8 cellular contexts compared by ENCODE assay signal in genomic region chr2:177391822-177392372, GRCh38. TPM values are rescaled to one million over a fixed set of nuclear protein-coding genes. Genes with fewer than 3 reads are reported as not detected.
DNase-seq lines count a peak whose midpoint lies in the region; ATAC-seq and TF ChIP-seq lines count a peak whose summit lies in the region.

No MANE protein-coding gene starts in this region.

- H3K9me3 Mint-ChIP-seq in activated T-cell treated with anti-CD3 and anti-CD28 coated beads, Interleukin-2, amount 50 U/mL, for 72 hours = no peaks in the 10 kb centered on the region
- H3K9me3 Mint-ChIP-seq in type B pancreatic cell = no peaks in the 10 kb centered on the region

- intact Hi-C loops in lower leg skin (cut with DNase I; ENCODE audit: low total_unique reads) = loop anchor here (5.0 kb wide), 1 partner anchor 145 kb away; no protein-coding TSS in a partner anchor

- DNase-seq in activated T-cell treated with anti-CD3 and anti-CD28 coated beads, Interleukin-2, amount 50 U/mL, for 72 hours = no peak
- no peak for DNase-seq in activated T-cell treated with anti-CD3 and anti-CD28 coated beads, Interleukin-2, amount 50 U/mL, for 1 hour
- DNase-seq in adipocyte (ENCODE audit: low read depth) (peak; percentile 22), lower leg skin (ENCODE audit: low spot score in 2 of 2) (no peak), type B pancreatic cell (ENCODE audit: extremely low spot score, unreplicated experiment) (no peak), amygdala (lab: John Stamatoyannopoulos, UW) (no peak)

- no peaks in the 10 kb centered on the region for H3K27me3 ChIP-seq in adipocyte (replicated peaks; ENCODE audit: control insufficient read depth, insufficient read depth, low read length)

- H3K4me1 ChIP-seq in adipocyte (ENCODE audit: control insufficient read depth, insufficient read depth, low read length) = peaks cover 36% of the 10 kb centered on the region

- H3K9me3 ChIP-seq in adipocyte (ENCODE audit: control insufficient read depth, low read length) = no peaks in the 10 kb centered on the region

- TF ChIP-seq CTCF in lower leg skin (IDR thresholded peaks at IDR 0.05) (no peak), type B pancreatic cell (conservative IDR thresholded peaks at IDR 0.05) (no peak)

- H3K27me3 Mint-ChIP-seq in activated T-cell treated with anti-CD3 and anti-CD28 coated beads, Interleukin-2, amount 50 U/mL, for 72 hours (ENCODE audit: low read depth) = no peaks in the 10 kb centered on the region
- no peaks in the 10 kb centered on the region for H3K27me3 Mint-ChIP-seq in type B pancreatic cell

- peak overlapping the region; percentile 93 to 96 for H3K4me3 Mint-ChIP-seq in activated T-cell treated with anti-CD3 and anti-CD28 coated beads, Interleukin-2, amount 50 U/mL, for 72 hours
- H3K4me3 Mint-ChIP-seq in type B pancreatic cell = peak overlapping the region; percentile 93

- H3K27ac Mint-ChIP-seq in activated T-cell treated with anti-CD3 and anti-CD28 coated beads, Interleukin-2, amount 50 U/mL, for 72 hours = peak overlapping the region; percentile 97
- H3K27ac Mint-ChIP-seq in type B pancreatic cell = peak overlapping the region; percentile 32

- peak overlapping the region; percentile 90 for H3K9ac ChIP-seq in adipocyte (ENCODE audit: low read length)

- WGBS in lower leg skin, 2 donors = 56 to 57% methylated on average over 4 of the region's 4 CpGs

- H3K4me3 ChIP-seq in adipocyte (ENCODE audit: low read length) (peak overlapping the region; percentile 91), lower leg skin (ENCODE audit: low read depth, poor library complexity, severe bottlenecking) (peak overlapping the region; percentile 84)

- peaks cover 64% of the 10 kb centered on the region for H3K4me1 Mint-ChIP-seq in activated T-cell treated with anti-CD3 and anti-CD28 coated beads, Interleukin-2, amount 50 U/mL, for 72 hours (ENCODE audit: low read depth)
- H3K4me1 Mint-ChIP-seq in type B pancreatic cell (ENCODE audit: unreplicated experiment) = peaks cover 34% of the 10 kb centered on the region

- no peak for TF ChIP-seq POLR2A in lower leg skin (IDR thresholded peaks at IDR 0.05)

- no peaks in the 10 kb centered on the region for H3K36me3 ChIP-seq in adipocyte (ENCODE audit: control insufficient read depth, insufficient read depth, low read length, severe bottlenecking)

- no peak for ATAC-seq in activated T-cell treated with anti-CD3 and anti-CD28 coated beads, Interleukin-2, amount 50 U/mL, for 72 hours (replicated peaks in 1 of 2)
- no peak for ATAC-seq in GM21515 (IDR thresholded peaks at IDR 0.05; ENCODE audit: unreplicated experiment)
- ATAC-seq in GM19452 (IDR thresholded peaks at IDR 0.05; ENCODE audit: unreplicated experiment) = no peak

- peaks cover 6 to 15% of the 10 kb centered on the region in 2 donors for H3K36me3 Mint-ChIP-seq in activated T-cell treated with anti-CD3 and anti-CD28 coated beads, Interleukin-2, amount 50 U/mL, for 72 hours (ENCODE audit: insufficient read depth in 2 of 2)
- H3K36me3 Mint-ChIP-seq in type B pancreatic cell = peaks cover 9% of the 10 kb centered on the region

RNA-seq across cellular contexts. Expression of gene AGPS, which starts 0.7 kb away (rescaled TPM):
- total RNA-seq in activated T-cell treated with anti-CD3 and anti-CD28 coated beads, Interleukin-2, amount 50 U/mL, for 72 hours = 10 to 100 TPM; 38.8 to 44.6 TPM
- 10 to 100 TPM; 14.1 to 29.8 (median 21.0) TPM for total RNA-seq in lower leg skin
- total RNA-seq in type B pancreatic cell (ENCODE audit: low replicate concordance) = 32.8 and 52.1 TPM in 2 replicates
